16 cellular contexts compared by ENCODE assay signal in genomic region chr7:6575246-6576023, GRCh38. TPM values are rescaled to one million over a fixed set of nuclear protein-coding genes. Genes with fewer than 3 reads are reported as not detected.
DNase-seq lines count a peak whose midpoint lies in the region; ATAC-seq and TF ChIP-seq lines count a peak whose summit lies in the region.
"Had no signal": no experiment of that assay in that cellular context is flagged by ENCODE, and none has a peak within 500 bp of the region (broad histone marks: within the 10 kb centered on the region; RNA-seq: fewer than 3 reads in every experiment).

No MANE protein-coding gene starts in this region.

- POLR2A ChIA-PET in activated B cell treated with CpG ODN at 0.5 μM for 24 hours (lab: Charles Lee): no interaction called here

- ATAC-seq in stimulated activated naive CD8-positive, alpha-beta T cell treated with anti-CD3 and anti-CD28 coated beads, Interleukin-15, amount 100 ng/mL, for 72 hours: no peak
- ATAC-seq in activated B cell treated with CpG ODN at 0.5 μM for 24 hours (ENCODE audit: low read depth) (no peak), HG03571 (IDR thresholded peaks at IDR 0.05; ENCODE audit: unreplicated experiment) (no peak), GM18511 (IDR thresholded peaks at IDR 0.05; ENCODE audit: unreplicated experiment) (no peak), GM18909 (IDR thresholded peaks at IDR 0.05; ENCODE audit: poor library complexity, unreplicated experiment) (no peak)
- ATAC-seq: WTC11 had no signal

- H3K9me3 Mint-ChIP-seq in stimulated activated naive CD8-positive, alpha-beta T cell treated with anti-CD3 and anti-CD28 coated beads, Interleukin-15, Interleukin-2, amounts not matched to agents 100 ng/mL and 50 ng/mL, for 24 hours: no peaks in the 10 kb centered on the region
- no peaks in the 10 kb centered on the region for H3K9me3 Mint-ChIP-seq in stimulated activated naive CD8-positive, alpha-beta T cell treated with anti-CD3 and anti-CD28 coated beads, Interleukin-15, amount 100 ng/mL, for 72 hours
- H3K9me3 Mint-ChIP-seq in activated B cell treated with CpG ODN at 0.5 μM for 24 hours (no peaks in the 10 kb centered on the region), immature natural killer cell (no peaks in the 10 kb centered on the region)
- H3K9me3 Mint-ChIP-seq: WTC11 had no signal

- TF ChIP-seq CTCF in activated B cell treated with CpG ODN at 0.5 μM for 24 hours (IDR thresholded peaks at IDR 0.05): no peak

- peaks cover 8% of the 10 kb centered on the region for H3K36me3 Mint-ChIP-seq in stimulated activated naive CD8-positive, alpha-beta T cell treated with anti-CD3 and anti-CD28 coated beads, Interleukin-15, Interleukin-2, amounts not matched to agents 100 ng/mL and 50 ng/mL, for 24 hours (ENCODE audit: low read depth)
- H3K36me3 Mint-ChIP-seq in activated B cell treated with CpG ODN at 0.5 μM for 24 hours (ENCODE audit: low read depth) (peaks cover 10% of the 10 kb centered on the region), immature natural killer cell (peaks cover 0 to 8% (median 4%) of the 10 kb centered on the region in 3 donors)

- intact Hi-C loops in activated B cell treated with CpG ODN at 0.5 μM for 24 hours (cut with micrococcal nuclease): loop anchor here (5.0 kb wide), 1 partner anchor 152 kb away; no protein-coding TSS in a partner anchor

- H3K4me3 Mint-ChIP-seq in stimulated activated naive CD8-positive, alpha-beta T cell treated with anti-CD3 and anti-CD28 coated beads, Interleukin-15, Interleukin-2, amounts not matched to agents 100 ng/mL and 50 ng/mL, for 24 hours: peak overlapping the region; percentile 86
- H3K4me3 Mint-ChIP-seq in stimulated activated naive CD8-positive, alpha-beta T cell treated with anti-CD3 and anti-CD28 coated beads, Interleukin-15, amount 100 ng/mL, for 72 hours: peak overlapping the region in 1 of 2 donors; percentile 53
- H3K4me3 Mint-ChIP-seq in activated B cell treated with CpG ODN at 0.5 μM for 24 hours (peak overlapping the region; percentile 55), immature natural killer cell (peak overlapping the region; percentile 53 to 78 (median 61))

- no peaks in the 10 kb centered on the region for H3K27me3 Mint-ChIP-seq in stimulated activated naive CD8-positive, alpha-beta T cell treated with anti-CD3 and anti-CD28 coated beads, Interleukin-15, Interleukin-2, amounts not matched to agents 100 ng/mL and 50 ng/mL, for 24 hours
- H3K27me3 Mint-ChIP-seq in stimulated activated naive CD8-positive, alpha-beta T cell treated with anti-CD3 and anti-CD28 coated beads, Interleukin-15, amount 100 ng/mL, for 72 hours: no peaks in the 10 kb centered on the region
- H3K27me3 Mint-ChIP-seq in activated B cell treated with CpG ODN at 0.5 μM for 24 hours: no peaks in the 10 kb centered on the region
- peaks cover 5 to 8% (median 6%) of the 10 kb centered on the region in 3 donors for H3K27me3 Mint-ChIP-seq in immature natural killer cell (ENCODE audit: low read depth in 3 of 3)

- H3K27ac Mint-ChIP-seq in stimulated activated naive CD8-positive, alpha-beta T cell treated with anti-CD3 and anti-CD28 coated beads, Interleukin-15, Interleukin-2, amounts not matched to agents 100 ng/mL and 50 ng/mL, for 24 hours: peak overlapping the region; percentile 58
- no peak overlapping the region for H3K27ac Mint-ChIP-seq in stimulated activated naive CD8-positive, alpha-beta T cell treated with anti-CD3 and anti-CD28 coated beads, Interleukin-15, amount 100 ng/mL, for 72 hours
- no peak overlapping the region for H3K27ac Mint-ChIP-seq in activated B cell treated with CpG ODN at 0.5 μM for 24 hours
- peak overlapping the region in 5 of 6 donors; percentile 34 to 86 (median 49) for H3K27ac Mint-ChIP-seq in immature natural killer cell
- H3K27ac Mint-ChIP-seq: WTC11 had no signal

- CTCF ChIA-PET in activated B cell treated with CpG ODN at 0.5 μM for 24 hours (lab: Charles Lee): interaction anchor here (1.2 to 1.5 kb wide), 2 partner anchors 15 to 60 kb away, joined by 3 to 5 read pairs; partner anchors contain the start of gene INTS15

- peaks cover 20% of the 10 kb centered on the region for H3K4me1 Mint-ChIP-seq in stimulated activated naive CD8-positive, alpha-beta T cell treated with anti-CD3 and anti-CD28 coated beads, Interleukin-15, Interleukin-2, amounts not matched to agents 100 ng/mL and 50 ng/mL, for 24 hours (ENCODE audit: low read depth)
- H3K4me1 Mint-ChIP-seq in stimulated activated naive CD8-positive, alpha-beta T cell treated with anti-CD3 and anti-CD28 coated beads, Interleukin-15, amount 100 ng/mL, for 72 hours: peaks cover 31% of the 10 kb centered on the region
- peaks cover 9% of the 10 kb centered on the region for H3K4me1 Mint-ChIP-seq in activated B cell treated with CpG ODN at 0.5 μM for 24 hours
- peaks cover 7 to 11% of the 10 kb centered on the region in 2 donors for H3K4me1 Mint-ChIP-seq in immature natural killer cell
- H3K4me1 Mint-ChIP-seq: WTC11 had no signal

- DNase-seq in stimulated activated naive CD8-positive, alpha-beta T cell treated with anti-CD3 and anti-CD28 coated beads, Interleukin-15, amount 100 ng/mL, for 72 hours: no peak
- no peak for DNase-seq in activated B cell treated with CpG ODN at 0.5 μM for 24 hours
- no peak for DNase-seq in immature natural killer cell
- DNase-seq: activated CD8-positive, alpha-beta memory T cell treated with anti-CD3 and anti-CD28 coated beads, Interleukin-2, amount 50 U/mL, for 4 hours; hippocampal formation; IMR-90; NCI-H1048; NCI-H2081 treated with DMSO at 0.1 percent for 48 hours; small intestine; SW 1271; thyroid gland had no signal

RNA-seq across cellular contexts. Expression of gene ZDHHC4, which starts 1.8 kb away (rescaled TPM):
- 33.2 and 37.4 TPM in 2 replicates for total RNA-seq in activated B cell treated with CpG ODN at 0.5 μM for 24 hours
- 100 to 1,000 TPM in 1 of 3 donors, 10 to 100 TPM in 2; 60.5 to 135 (median 69.4) TPM for polyA plus RNA-seq in immature natural killer cell

RNA-seq across cellular contexts. Expression of gene INTS15, which starts 14.4 kb away (rescaled TPM):
- total RNA-seq in activated B cell treated with CpG ODN at 0.5 μM for 24 hours: 49.0 and 49.9 TPM in 2 replicates
- polyA plus RNA-seq in immature natural killer cell: 10 to 100 TPM; 20.9 to 47.1 (median 30.8) TPM

RNA-seq across cellular contexts. Expression of gene GRID2IP, which starts 24.2 kb away (rescaled TPM):
- 0.93 and 1.3 TPM in 2 replicates for total RNA-seq in activated B cell treated with CpG ODN at 0.5 μM for 24 hours
- polyA plus RNA-seq in immature natural killer cell: under 1 TPM in 1 of 3 donors, not detected in 2; 0.21 TPM
- total RNA-seq: IMR-90 had no signal
- polyA plus RNA-seq: IMR-90 had no signal

RNA-seq across cellular contexts. Expression of gene ZNF853, which starts 40.0 kb away (rescaled TPM):
- 2.8 and 3.2 TPM in 2 replicates for total RNA-seq in activated B cell treated with CpG ODN at 0.5 μM for 24 hours
- 1 to 10 TPM in 2 of 3 donors, under 1 TPM in 1; 0.83 to 5.5 (median 3.4) TPM for polyA plus RNA-seq in immature natural killer cell

Comparison
In these comparisons a context has a peak if more than half of its experiments do, and no peak if none do; other contexts are left out.
1. H3K27ac Mint-ChIP-seq: peak in stimulated activated naive CD8-positive, alpha-beta T cell treated with anti-CD3 and anti-CD28 coated beads, Interleukin-15, Interleukin-2, amounts not matched to agents 100 ng/mL and 50 ng/mL, for 24 hours (single experiment) and immature natural killer cell (5 of 6); none in stimulated activated naive CD8-positive, alpha-beta T cell treated with anti-CD3 and anti-CD28 coated beads, Interleukin-15, amount 100 ng/mL, for 72 hours (0 of 2) and activated B cell treated with CpG ODN at 0.5 μM for 24 hours (single experiment).